Comparison of ENCODE assay signal across 28 cellular contexts in genomic region chr20:1835126-1835525, GRCh38.
"Had no signal": no experiment of that assay in that cellular context is flagged by ENCODE, and none has a peak within 500 bp of the region (broad histone marks: within the 10 kb centered on the region; RNA-seq: fewer than 3 reads in every experiment).

No MANE protein-coding gene starts in this region.

- H3K4me3 ChIP-seq: adrenal gland, breast epithelium, esophagus muscularis mucosa, suprapubic skin, transverse colon, vagina had no signal

- DNase-seq: activated CD8-positive, alpha-beta memory T cell treated with anti-CD3 and anti-CD28 coated beads, Interleukin-2, amount 50 U/mL, for 48 hours; activated naive CD4-positive, alpha-beta T cell; activated T-cell treated with anti-CD3 and anti-CD28 coated beads, Interleukin-2, amount 50 U/mL, for 4 hours; adrenal gland; effector memory CD8-positive, alpha-beta T cell; left colon; nucleus accumbens; small intestine; stimulated activated CD4-positive, alpha-beta T cell treated with anti-CD3 and anti-CD28 coated beads, Interleukin-2, amount 100 ng/mL, for 24 hours; stimulated activated naive CD8-positive, alpha-beta T cell treated with anti-CD3 and anti-CD28 coated beads, Interleukin-15, amount 100 ng/mL, for 72 hours; T-helper 1 cell; T-helper 9 cell; transverse colon had no signal

- H3K4me3 Mint-ChIP-seq: activated naive CD8-positive, alpha-beta T cell; activated T-cell treated with anti-CD3 and anti-CD28 coated beads, Interleukin-2, amount 50 U/mL, for 4 hours; effector memory CD8-positive, alpha-beta T cell; memory B cell; natural killer cell treated with Interleukin-12 subunit alpha and Interleukin-12 subunit beta and Interleukin-15 and Interleukin-18, amount 100 ng/mL, for 72 hours; stimulated activated effector memory CD8-positive, alpha-beta T cell treated with anti-CD3 and anti-CD28 coated beads, Interleukin-12 subunit alpha, Interleukin-12 subunit beta, amount 100 ng/mL, for 72 hours; stimulated activated naive CD8-positive, alpha-beta T cell treated with anti-CD3 and anti-CD28 coated beads, Interleukin-15, amount 100 ng/mL, for 72 hours; WTC11 had no signal

- H3K9me3 Mint-ChIP-seq: activated T-cell treated with anti-CD3 and anti-CD28 coated beads, Interleukin-2, amount 50 U/mL, for 4 hours; activated T-helper 2 cell treated with anti-CD3 and anti-CD28 coated beads, Interferon-gamma antibody, Interleukin-2, Interleukin-4, amounts not matched to agents 10 μg/mL and 5 μg/mL and 100 μg/mL, durations not matched to agents 14 hours and 24 hours and 36 hours; effector memory CD8-positive, alpha-beta T cell; memory B cell; natural killer cell treated with Interleukin-12 subunit alpha and Interleukin-12 subunit beta and Interleukin-15 and Interleukin-18, amount 100 ng/mL, for 72 hours; stimulated activated effector memory CD8-positive, alpha-beta T cell treated with anti-CD3 and anti-CD28 coated beads, Interleukin-12 subunit alpha, Interleukin-12 subunit beta, amount 100 ng/mL, for 72 hours; stimulated activated naive CD8-positive, alpha-beta T cell treated with anti-CD3 and anti-CD28 coated beads, Interleukin-15, amount 100 ng/mL, for 72 hours; WTC11 had no signal

- H3K9me3 ChIP-seq: adrenal gland, breast epithelium, esophagus muscularis mucosa, suprapubic skin, transverse colon, vagina had no signal

- H3K36me3 Mint-ChIP-seq: activated naive CD8-positive, alpha-beta T cell; memory B cell; natural killer cell treated with Interleukin-12 subunit alpha and Interleukin-12 subunit beta and Interleukin-15 and Interleukin-18, amount 100 ng/mL, for 72 hours; stimulated activated effector memory CD8-positive, alpha-beta T cell treated with anti-CD3 and anti-CD28 coated beads, Interleukin-12 subunit alpha, Interleukin-12 subunit beta, amount 100 ng/mL, for 72 hours; WTC11 had no signal

- H3K27me3 Mint-ChIP-seq: activated naive CD8-positive, alpha-beta T cell had no signal

- FAIRE-seq: astrocyte, endothelial cell of umbilical vein, frontal cortex, islet of Langerhans, small intestine had no signal

- H3K4me1 ChIP-seq: breast epithelium had no signal

- H3K36me3 ChIP-seq: adrenal gland, breast epithelium, esophagus muscularis mucosa, suprapubic skin, transverse colon, vagina had no signal

- H3K4me1 Mint-ChIP-seq: stimulated activated effector memory CD8-positive, alpha-beta T cell treated with anti-CD3 and anti-CD28 coated beads, Interleukin-12 subunit alpha, Interleukin-12 subunit beta, amount 100 ng/mL, for 72 hours; stimulated activated naive CD8-positive, alpha-beta T cell treated with anti-CD3 and anti-CD28 coated beads, Interleukin-15, amount 100 ng/mL, for 72 hours had no signal

- H3K27me3 ChIP-seq: adrenal gland, breast epithelium, esophagus muscularis mucosa, suprapubic skin, transverse colon, vagina had no signal

- H3K27ac ChIP-seq: adrenal gland, esophagus muscularis mucosa, suprapubic skin, transverse colon, vagina had no signal

- ATAC-seq: activated T-cell treated with anti-CD3 and anti-CD28 coated beads, Interleukin-2, amount 50 U/mL, for 4 hours; effector memory CD8-positive, alpha-beta T cell; left colon; natural killer cell treated with Interleukin-12 subunit alpha and Interleukin-12 subunit beta and Interleukin-15 and Interleukin-18, amount 100 ng/mL, for 72 hours; sciatic nerve; stimulated activated effector memory CD8-positive, alpha-beta T cell treated with anti-CD3 and anti-CD28 coated beads, Interleukin-12 subunit alpha, Interleukin-12 subunit beta, amount 100 ng/mL, for 72 hours; stimulated activated naive CD8-positive, alpha-beta T cell treated with anti-CD3 and anti-CD28 coated beads, Interleukin-15, amount 100 ng/mL, for 72 hours; WTC11 had no signal

- H3K27ac Mint-ChIP-seq: activated naive CD8-positive, alpha-beta T cell; activated T-helper 2 cell treated with anti-CD3 and anti-CD28 coated beads, Interferon-gamma antibody, Interleukin-2, Interleukin-4, amounts not matched to agents 10 μg/mL and 5 μg/mL and 100 μg/mL, durations not matched to agents 14 hours and 24 hours and 36 hours; effector memory CD8-positive, alpha-beta T cell; memory B cell; natural killer cell treated with Interleukin-12 subunit alpha and Interleukin-12 subunit beta and Interleukin-15 and Interleukin-18, amount 100 ng/mL, for 72 hours; stimulated activated effector memory CD8-positive, alpha-beta T cell treated with anti-CD3 and anti-CD28 coated beads, Interleukin-12 subunit alpha, Interleukin-12 subunit beta, amount 100 ng/mL, for 72 hours; stimulated activated naive CD8-positive, alpha-beta T cell treated with anti-CD3 and anti-CD28 coated beads, Interleukin-15, amount 100 ng/mL, for 72 hours; WTC11 had no signal
